Comparison of ENCODE assay signal across 25 cellular contexts in genomic region chr12:113891167-113891692, GRCh38.
"Had no signal": no experiment of that assay in that cellular context is flagged by ENCODE, and none has a peak within 500 bp of the region (broad histone marks: within the 10 kb centered on the region; RNA-seq: fewer than 3 reads in every experiment).

No MANE protein-coding gene starts in this region.

- H3K4me3 Mint-ChIP-seq: activated CD8-positive, alpha-beta T cell treated with anti-CD3 and anti-CD28 coated beads, Interleukin-2, amount 10 ng/mL, durations not matched to agents 7 days and 5 days; activated T-helper 1 cell treated with anti-CD3 and anti-CD28 coated beads, Interleukin-12 subunit alpha, Interleukin-12 subunit beta, Interleukin-2, Interleukin-4 antibody, amounts not matched to agents 30 ng/mL and 10 ng/mL and 1 ng/mL, durations not matched to agents 14 hours and 24 hours and 36 hours; effector memory CD8-positive, alpha-beta T cell; immature natural killer cell; naive thymus-derived CD4-positive, alpha-beta T cell; stimulated activated naive CD8-positive, alpha-beta T cell treated with anti-CD3 and anti-CD28 coated beads, Interleukin-15, Interleukin-2, amounts not matched to agents 100 ng/mL and 50 ng/mL, for 24 hours had no signal

- H3K4me2 ChIP-seq: hepatocyte had no signal

- H3K27ac ChIP-seq: ascending aorta, brain microvascular endothelial cell, colonic mucosa, hepatocyte, left lung, neutrophil, pancreas, tibial artery had no signal

- H3K4me1 ChIP-seq: ascending aorta, colonic mucosa, left lung, pancreas had no signal

- H3K4me3 ChIP-seq: colonic mucosa, hepatocyte, left lung, pancreas, tibial artery had no signal

- H3K9me3 Mint-ChIP-seq: activated naive CD4-positive, alpha-beta T cell treated with anti-CD3 and anti-CD28 coated beads, Interleukin-2, amount 50 U/mL, for 72 hours; activated T-helper 1 cell treated with anti-CD3 and anti-CD28 coated beads, Interleukin-12 subunit alpha, Interleukin-12 subunit beta, Interleukin-2, Interleukin-4 antibody, amounts not matched to agents 30 ng/mL and 10 ng/mL and 1 ng/mL, durations not matched to agents 14 hours and 24 hours and 36 hours; effector memory CD8-positive, alpha-beta T cell; immature natural killer cell; naive thymus-derived CD4-positive, alpha-beta T cell; stimulated activated naive CD8-positive, alpha-beta T cell treated with anti-CD3 and anti-CD28 coated beads, Interleukin-15, Interleukin-2, amounts not matched to agents 100 ng/mL and 50 ng/mL, for 24 hours had no signal

- H3K79me2 ChIP-seq: hepatocyte had no signal

- H3K36me3 ChIP-seq: brain microvascular endothelial cell, colonic mucosa, pancreas had no signal

- H3K27me3 Mint-ChIP-seq: effector memory CD8-positive, alpha-beta T cell; naive thymus-derived CD4-positive, alpha-beta T cell; stimulated activated naive CD8-positive, alpha-beta T cell treated with anti-CD3 and anti-CD28 coated beads, Interleukin-15, Interleukin-2, amounts not matched to agents 100 ng/mL and 50 ng/mL, for 24 hours had no signal

- H3K9me3 ChIP-seq: ascending aorta, colonic mucosa, left lung, neutrophil, pancreas, tibial artery had no signal

- FAIRE-seq: endothelial cell of umbilical vein, pancreas had no signal

- H3K27me3 ChIP-seq: ascending aorta, brain microvascular endothelial cell, colonic mucosa, dorsolateral prefrontal cortex, hepatocyte, left lung, neutrophil, pancreas, tibial artery had no signal

- H3K4me1 Mint-ChIP-seq: immature natural killer cell had no signal

- DNase-seq: activated CD4-positive, alpha-beta T cell treated with anti-CD3 and anti-CD28 coated beads, Interleukin-2, amount 50 U/mL, for 1 hour; activated CD8-positive, alpha-beta T cell treated with anti-CD3 and anti-CD28 coated beads, Interleukin-2, amount 10 ng/mL, durations not matched to agents 7 days and 5 days; activated gamma-delta T cell treated with Interleukin-2 at 50 U/mL for 16 hours; brain microvascular endothelial cell; central memory CD4-positive, alpha-beta T cell; colonic mucosa; dorsolateral prefrontal cortex; effector memory CD8-positive, alpha-beta T cell; foreskin melanocyte; immature natural killer cell; kidney glomerular epithelial cell; left lung; naive thymus-derived CD4-positive, alpha-beta T cell; pancreas; right cardiac atrium; stimulated activated CD4-positive, alpha-beta T cell treated with anti-CD3 and anti-CD28 coated beads, Interleukin-1b, Interleukin-23, amount 100 ng/mL, for 48 hours; substantia nigra; tibial artery had no signal

- H2AFZ ChIP-seq: hepatocyte had no signal

- H3K27ac Mint-ChIP-seq: activated CD8-positive, alpha-beta T cell treated with anti-CD3 and anti-CD28 coated beads, Interleukin-2, amount 10 ng/mL, durations not matched to agents 7 days and 5 days; activated naive CD4-positive, alpha-beta T cell treated with anti-CD3 and anti-CD28 coated beads, Interleukin-2, amount 50 U/mL, for 72 hours; activated T-helper 1 cell treated with anti-CD3 and anti-CD28 coated beads, Interleukin-12 subunit alpha, Interleukin-12 subunit beta, Interleukin-2, Interleukin-4 antibody, amounts not matched to agents 30 ng/mL and 10 ng/mL and 1 ng/mL, durations not matched to agents 14 hours and 24 hours and 36 hours; naive thymus-derived CD4-positive, alpha-beta T cell; stimulated activated naive CD8-positive, alpha-beta T cell treated with anti-CD3 and anti-CD28 coated beads, Interleukin-15, Interleukin-2, amounts not matched to agents 100 ng/mL and 50 ng/mL, for 24 hours had no signal
